ENCODE assay signal across 8 cellular contexts in the genomic region with DNA sequence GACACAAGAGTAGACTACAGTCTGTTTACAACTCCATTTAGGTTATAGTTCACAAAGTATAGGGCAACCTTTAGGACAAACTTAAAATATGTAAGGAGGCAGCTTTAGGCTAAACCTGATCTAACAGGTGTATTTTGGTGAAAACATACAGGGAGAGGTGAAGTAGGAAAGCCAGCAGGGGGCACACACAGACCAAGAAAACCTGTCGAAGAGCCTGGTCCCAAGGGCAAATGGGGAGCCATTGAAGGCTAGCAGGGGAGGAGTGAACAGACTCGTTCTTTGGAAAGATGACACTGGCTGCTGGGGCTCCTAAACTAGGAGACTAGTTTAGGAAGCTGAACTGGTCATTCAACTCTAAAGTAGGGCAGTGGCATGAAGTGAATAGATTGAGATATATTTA.
DNase-seq lines count a peak whose midpoint lies in the region; ATAC-seq, FAIRE-seq and TF ChIP-seq lines count a peak whose summit lies in the region.

No MANE protein-coding gene starts in this region.

- no peak overlapping the region for H3K27ac ChIP-seq in CD8-positive, alpha-beta T cell (ENCODE audit: low read depth, low read length)

- DNase-seq in CD8-positive, alpha-beta T cell, result peak in 4 of 7 experiments; percentile 2 to 41 (median 20)
- DNase-seq in HEK293T (ENCODE audit: extremely low spot score) (peak; percentile 13), SK-MEL-5 (ENCODE audit: low read depth, low spot score) (peak; percentile 62), cerebellum (ENCODE audit: low spot score) (peak; percentile 21), amniotic stem cell (lab: John Stamatoyannopoulos, UW) (no peak), RCC 7860 (ENCODE audit: low spot score) (no peak)
- DNase-seq in naive thymus-derived CD8-positive, alpha-beta T cell, result peak in 9 of 10 donors; percentile 3 to 34 (median 17)

- H3K4me1 Mint-ChIP-seq in CD8-positive, alpha-beta T cell (ENCODE audit: low read depth), result no peaks in the 10 kb centered on the region
- H3K4me1 Mint-ChIP-seq in naive thymus-derived CD8-positive, alpha-beta T cell, result no peaks in the 10 kb centered on the region

- H3K9me3 Mint-ChIP-seq in CD8-positive, alpha-beta T cell, result no peaks in the 10 kb centered on the region
- peaks cover 0 to 2% (median 0%) of the 10 kb centered on the region in 9 donors for H3K9me3 Mint-ChIP-seq in naive thymus-derived CD8-positive, alpha-beta T cell

- peak; percentile 42 for ATAC-seq in CD8-positive, alpha-beta T cell
- ATAC-seq in naive thymus-derived CD8-positive, alpha-beta T cell, result peak in 1 of 2 donors; percentile 33
- no peak for ATAC-seq in HG03045 (IDR thresholded peaks at IDR 0.05; ENCODE audit: unreplicated experiment)

- no peak overlapping the region for H3K4me3 ChIP-seq in CD8-positive, alpha-beta T cell (ENCODE audit: low read depth, low read length)

- H3K36me3 ChIP-seq in CD8-positive, alpha-beta T cell (ENCODE audit: insufficient read depth, low read length), result no peaks in the 10 kb centered on the region

- no peaks in the 10 kb centered on the region for H3K27me3 ChIP-seq in CD8-positive, alpha-beta T cell (ENCODE audit: insufficient read depth, low read length)

- POLR2A ChIA-PET in CD8-positive, alpha-beta T cell (lab: Charles Lee), result no interaction called here
- POLR2A ChIA-PET in HEK293T (lab: Yijun Ruan, JAX), result no interaction called here
- POLR2A ChIA-PET in naive thymus-derived CD8-positive, alpha-beta T cell (lab: Charles Lee), result no interaction called here

- in situ Hi-C loops in SK-MEL-5 (cut with HindIII; ENCODE audit: low pct_unique_long_range_greater_than_20kb, low sequenced_read_pairs), result no loop called here

- intact Hi-C loops in CD8-positive, alpha-beta T cell (cut with DNase I, micrococcal nuclease), result loop anchor here in 1 of 2 experiments (1.0 to 5.0 kb wide), 3 partner anchors 202 to 522 kb away; no protein-coding TSS in a partner anchor

- H3K9me3 ChIP-seq in CD8-positive, alpha-beta T cell (ENCODE audit: low read length), result no peaks in the 10 kb centered on the region

- no peaks in the 10 kb centered on the region for H3K36me3 Mint-ChIP-seq in CD8-positive, alpha-beta T cell
- H3K36me3 Mint-ChIP-seq in naive thymus-derived CD8-positive, alpha-beta T cell, result no peaks in the 10 kb centered on the region

- H3K4me1 ChIP-seq in CD8-positive, alpha-beta T cell (ENCODE audit: insufficient read depth, low read length), result no peaks in the 10 kb centered on the region

- no peak overlapping the region for H3K4me3 Mint-ChIP-seq in CD8-positive, alpha-beta T cell
- H3K4me3 Mint-ChIP-seq in naive thymus-derived CD8-positive, alpha-beta T cell, result no peak overlapping the region

- CTCF ChIA-PET in CD8-positive, alpha-beta T cell (lab: Charles Lee), result interaction anchor here (0.6 to 3.6 kb wide), 9 partner anchors 9 to 813 kb away, joined by 3 to 12 read pairs (median 4); no protein-coding TSS in a partner anchor
- CTCF ChIA-PET in HEK293T (lab: Yijun Ruan, JAX), result interaction anchor here (0.6 to 1.5 kb wide), 6 partner anchors 8 to 505 kb away, joined by 3 read pairs; no protein-coding TSS in a partner anchor

- H3K27me3 Mint-ChIP-seq in CD8-positive, alpha-beta T cell (ENCODE audit: low read depth), result peaks cover 18% of the 10 kb centered on the region
- peaks cover 16 to 29% (median 21%) of the 10 kb centered on the region in 5 donors for H3K27me3 Mint-ChIP-seq in naive thymus-derived CD8-positive, alpha-beta T cell

- no peak for FAIRE-seq in RCC 7860 (lab: Jason Lieb, UNC)

- H3K27ac Mint-ChIP-seq in CD8-positive, alpha-beta T cell, result no peak overlapping the region
- H3K27ac Mint-ChIP-seq in naive thymus-derived CD8-positive, alpha-beta T cell, result no peak overlapping the region

- TF ChIP-seq CTCF in CD8-positive, alpha-beta T cell (IDR thresholded peaks at IDR 0.05), result peak; percentile 17

TF ChIP-seq in HEK293T, 16 proteins besides CTCF, POLR2A, EP300 and RAD21:
- TF ChIP-seq LEF1 (IDR thresholded peaks at IDR 0.05; ENCODE audit: borderline replicate concordance), result no peak
- no peak for TF ChIP-seq CTBP1 (IDR thresholded peaks at IDR 0.05; ENCODE audit: borderline replicate concordance)
- TF ChIP-seq ARNT (IDR thresholded peaks at IDR 0.05), result no peak
- TF ChIP-seq ZNF384 (IDR thresholded peaks at IDR 0.05), result no peak
- no peak for TF ChIP-seq SUZ12 (IDR thresholded peaks at IDR 0.05)
- no peak for TF ChIP-seq HDGF (IDR thresholded peaks at IDR 0.05; ENCODE audit: borderline replicate concordance)
- no peak for TF ChIP-seq ELF4 (IDR thresholded peaks at IDR 0.05)
- TF ChIP-seq, protein P1, sequence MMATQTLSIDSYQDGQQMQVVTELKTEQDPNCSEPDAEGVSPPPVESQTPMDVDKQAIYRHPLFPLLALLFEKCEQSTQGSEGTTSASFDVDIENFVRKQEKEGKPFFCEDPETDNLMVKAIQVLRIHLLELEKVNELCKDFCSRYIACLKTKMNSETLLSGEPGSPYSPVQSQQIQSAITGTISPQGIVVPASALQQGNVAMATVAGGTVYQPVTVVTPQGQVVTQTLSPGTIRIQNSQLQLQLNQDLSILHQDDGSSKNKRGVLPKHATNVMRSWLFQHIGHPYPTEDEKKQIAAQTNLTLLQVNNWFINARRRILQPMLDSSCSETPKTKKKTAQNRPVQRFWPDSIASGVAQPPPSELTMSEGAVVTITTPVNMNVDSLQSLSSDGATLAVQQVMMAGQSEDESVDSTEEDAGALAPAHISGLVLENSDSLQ (IDR thresholded peaks at IDR 0.05), result no peak
- no peak for TF ChIP-seq BHLHE40 (IDR thresholded peaks at IDR 0.05; ENCODE audit: borderline replicate concordance)
- TF ChIP-seq FOXM1 (IDR thresholded peaks at IDR 0.05; ENCODE audit: borderline replicate concordance), result no peak
- TF ChIP-seq NFRKB (IDR thresholded peaks at IDR 0.05), result no peak
- TF ChIP-seq TARDBP (IDR thresholded peaks at IDR 0.05), result no peak
- TF ChIP-seq FOXA1 (IDR thresholded peaks at IDR 0.05), result no peak
- TF ChIP-seq SP1 (IDR thresholded peaks at IDR 0.05), result no peak
- no peak for TF ChIP-seq FOXK2 (IDR thresholded peaks at IDR 0.05)

Comparison
In these comparisons a context has a peak if more than half of its experiments do, and no peak if none do; other contexts are left out.
1. DNase-seq: peak in CD8-positive, alpha-beta T cell (4 of 7), HEK293T (single experiment), SK-MEL-5 (single experiment), cerebellum (single experiment) and naive thymus-derived CD8-positive, alpha-beta T cell (9 of 10); none in amniotic stem cell (single experiment) and RCC 7860 (single experiment).